18 cellular contexts compared by ENCODE assay signal in genomic region chr13:109275390-109275789, GRCh38.
DNase-seq lines count a peak whose midpoint lies in the region; ATAC-seq and TF ChIP-seq lines count a peak whose summit lies in the region.
"Had no signal": no experiment of that assay in that cellular context is flagged by ENCODE, and none has a peak within 500 bp of the region (broad histone marks: within the 10 kb centered on the region; RNA-seq: fewer than 3 reads in every experiment).

No MANE protein-coding gene starts in this region.

- peaks cover 0 to 10% of the 10 kb centered on the region in 2 donors for H3K4me1 ChIP-seq in right atrium auricular region
- H3K4me1 ChIP-seq in neural progenitor cell, result peaks cover 56% of the 10 kb centered on the region

- TF ChIP-seq CTCF in right atrium auricular region (IDR thresholded peaks at IDR 0.05) (no peak), VCaP (conservative IDR thresholded peaks at IDR 0.05) (no peak), neural progenitor cell (IDR thresholded peaks at IDR 0.05) (no peak)

- H3K4me1 Mint-ChIP-seq in neural progenitor cell, result peaks cover 26% of the 10 kb centered on the region
- H3K4me1 Mint-ChIP-seq: CD4-positive, alpha-beta memory T cell; T-cell had no signal

- DNase-seq in right atrium auricular region (ENCODE audit: low spot score) (no peak), left ventricle myocardium superior (no peak), neural progenitor cell (ENCODE audit: low spot score) (peak; percentile 32), NCI-H82 (lab: John Stamatoyannopoulos, UW) (no peak), COR-L47 (lab: John Stamatoyannopoulos, UW) (no peak), NCI-H1436 (lab: John Stamatoyannopoulos, UW) (no peak)
- DNase-seq: CD4-positive, alpha-beta memory T cell; DMS79; HCEC 1CT; KG1; NCI-H1048; PC-3; T-cell had no signal

- no peak overlapping the region for H3K4me3 Mint-ChIP-seq in neural progenitor cell
- H3K4me3 Mint-ChIP-seq: CD4-positive, alpha-beta memory T cell; T-cell had no signal

- H3K27me3 ChIP-seq in right atrium auricular region (no peaks in the 10 kb centered on the region), neural progenitor cell (no peaks in the 10 kb centered on the region)

- H4K20me1 ChIP-seq in neural progenitor cell (ENCODE audit: low read depth), result no peaks in the 10 kb centered on the region

- H3K36me3 Mint-ChIP-seq in neural progenitor cell, result no peaks in the 10 kb centered on the region
- H3K36me3 Mint-ChIP-seq: CD4-positive, alpha-beta memory T cell; T-cell had no signal

- no peaks in the 10 kb centered on the region for H3K79me2 ChIP-seq in neural progenitor cell (ENCODE audit: low read depth)

- peaks cover 52% of the 10 kb centered on the region for H3F3A ChIP-seq in neural progenitor cell (ENCODE audit: low read depth)

- intact Hi-C loops in left ventricle myocardium superior (cut with micrococcal nuclease), result no loop called here

- no peak for ATAC-seq in left ventricle myocardium superior
- ATAC-seq in SK-N-SH treated with all-trans-retinoic acid at 6 μM for 48 hours, result no peak
- ATAC-seq: GM12878, T-cell had no signal

- H3K9me3 ChIP-seq in right atrium auricular region, result no peaks in the 10 kb centered on the region
- no peaks in the 10 kb centered on the region for H3K9me3 ChIP-seq in neural progenitor cell (ENCODE audit: low read depth)

- no peaks in the 10 kb centered on the region for H3K9me3 Mint-ChIP-seq in neural progenitor cell
- H3K9me3 Mint-ChIP-seq: CD4-positive, alpha-beta memory T cell had no signal

- no peak overlapping the region for H3K9ac ChIP-seq in neural progenitor cell

- H3K27me3 Mint-ChIP-seq in neural progenitor cell (ENCODE audit: insufficient read depth, low read depth), result peaks cover 3% of the 10 kb centered on the region
- H3K27me3 Mint-ChIP-seq: CD4-positive, alpha-beta memory T cell had no signal

- H3K27ac ChIP-seq in right atrium auricular region, result peak overlapping the region; percentile 51 to 87
- peak overlapping the region; percentile 19; the same call in 1 of the 2 replicates for H3K27ac ChIP-seq in VCaP
- H3K27ac ChIP-seq in neural progenitor cell, result peak overlapping the region; percentile 93
- H3K27ac ChIP-seq: 22Rv1, SK-N-MC had no signal

- H3K4me3 ChIP-seq in right atrium auricular region, result no peak overlapping the region
- H3K4me3 ChIP-seq in neural progenitor cell, result no peak overlapping the region
- H3K4me3 ChIP-seq: GM12878, SK-N-MC had no signal

- no peaks in the 10 kb centered on the region for H3K36me3 ChIP-seq in right atrium auricular region
- H3K36me3 ChIP-seq in neural progenitor cell, result no peaks in the 10 kb centered on the region

- no peak overlapping the region for H3K27ac Mint-ChIP-seq in neural progenitor cell
- H3K27ac Mint-ChIP-seq: CD4-positive, alpha-beta memory T cell; T-cell had no signal

- H2AFZ ChIP-seq in neural progenitor cell (replicated peaks), result no peak overlapping the region

- H3K4me2 ChIP-seq in neural progenitor cell, result peak overlapping the region; percentile 35

TF ChIP-seq in SK-N-SH treated with all-trans-retinoic acid at 6 μM for 48 hours, 23 proteins besides CTCF, POLR2A, EP300 and RAD21:
- TF ChIP-seq ZNF565 (CRISPR knock-in tag; conservative IDR thresholded peaks at IDR 0.05; ENCODE audit: low read depth) (no peak), ARNTL (CRISPR knock-in tag; IDR thresholded peaks at IDR 0.05; ENCODE audit: borderline replicate concordance, low read depth) (no peak), ISL1 (CRISPR knock-in tag; IDR thresholded peaks at IDR 0.05) (no peak), ZNF70 (CRISPR knock-in tag; IDR thresholded peaks at IDR 0.05) (no peak), CSDC2 (CRISPR knock-in tag; IDR thresholded peaks at IDR 0.05) (no peak), ZFP3 (CRISPR knock-in tag; IDR thresholded peaks at IDR 0.05) (no peak), ESRRG (CRISPR knock-in tag; IDR thresholded peaks at IDR 0.05) (no peak), OSR1 (CRISPR knock-in tag; IDR thresholded peaks at IDR 0.05) (no peak), CREB5 (CRISPR knock-in tag; IDR thresholded peaks at IDR 0.05; ENCODE audit: low read depth) (no peak)
- TF ChIP-seq, protein P1, sequence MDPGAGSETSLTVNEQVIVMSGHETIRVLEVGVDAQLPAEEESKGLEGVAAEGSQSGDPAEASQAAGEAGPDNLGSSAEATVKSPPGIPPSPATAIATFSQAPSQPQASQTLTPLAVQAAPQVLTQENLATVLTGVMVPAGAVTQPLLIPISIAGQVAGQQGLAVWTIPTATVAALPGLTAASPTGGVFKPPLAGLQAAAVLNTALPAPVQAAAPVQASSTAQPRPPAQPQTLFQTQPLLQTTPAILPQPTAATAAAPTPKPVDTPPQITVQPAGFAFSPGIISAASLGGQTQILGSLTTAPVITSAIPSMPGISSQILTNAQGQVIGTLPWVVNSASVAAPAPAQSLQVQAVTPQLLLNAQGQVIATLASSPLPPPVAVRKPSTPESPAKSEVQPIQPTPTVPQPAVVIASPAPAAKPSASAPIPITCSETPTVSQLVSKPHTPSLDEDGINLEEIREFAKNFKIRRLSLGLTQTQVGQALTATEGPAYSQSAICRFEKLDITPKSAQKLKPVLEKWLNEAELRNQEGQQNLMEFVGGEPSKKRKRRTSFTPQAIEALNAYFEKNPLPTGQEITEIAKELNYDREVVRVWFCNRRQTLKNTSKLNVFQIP (CRISPR knock-in tag; IDR thresholded peaks at IDR 0.05; ENCODE audit: borderline replicate concordance, low read depth), result no peak
- TF ChIP-seq, protein P2, sequence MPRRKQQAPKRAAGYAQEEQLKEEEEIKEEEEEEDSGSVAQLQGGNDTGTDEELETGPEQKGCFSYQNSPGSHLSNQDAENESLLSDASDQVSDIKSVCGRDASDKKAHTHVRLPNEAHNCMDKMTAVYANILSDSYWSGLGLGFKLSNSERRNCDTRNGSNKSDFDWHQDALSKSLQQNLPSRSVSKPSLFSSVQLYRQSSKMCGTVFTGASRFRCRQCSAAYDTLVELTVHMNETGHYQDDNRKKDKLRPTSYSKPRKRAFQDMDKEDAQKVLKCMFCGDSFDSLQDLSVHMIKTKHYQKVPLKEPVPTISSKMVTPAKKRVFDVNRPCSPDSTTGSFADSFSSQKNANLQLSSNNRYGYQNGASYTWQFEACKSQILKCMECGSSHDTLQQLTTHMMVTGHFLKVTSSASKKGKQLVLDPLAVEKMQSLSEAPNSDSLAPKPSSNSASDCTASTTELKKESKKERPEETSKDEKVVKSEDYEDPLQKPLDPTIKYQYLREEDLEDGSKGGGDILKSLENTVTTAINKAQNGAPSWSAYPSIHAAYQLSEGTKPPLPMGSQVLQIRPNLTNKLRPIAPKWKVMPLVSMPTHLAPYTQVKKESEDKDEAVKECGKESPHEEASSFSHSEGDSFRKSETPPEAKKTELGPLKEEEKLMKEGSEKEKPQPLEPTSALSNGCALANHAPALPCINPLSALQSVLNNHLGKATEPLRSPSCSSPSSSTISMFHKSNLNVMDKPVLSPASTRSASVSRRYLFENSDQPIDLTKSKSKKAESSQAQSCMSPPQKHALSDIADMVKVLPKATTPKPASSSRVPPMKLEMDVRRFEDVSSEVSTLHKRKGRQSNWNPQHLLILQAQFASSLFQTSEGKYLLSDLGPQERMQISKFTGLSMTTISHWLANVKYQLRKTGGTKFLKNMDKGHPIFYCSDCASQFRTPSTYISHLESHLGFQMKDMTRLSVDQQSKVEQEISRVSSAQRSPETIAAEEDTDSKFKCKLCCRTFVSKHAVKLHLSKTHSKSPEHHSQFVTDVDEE (CRISPR knock-in tag; IDR thresholded peaks at IDR 0.05), result no peak
- TF ChIP-seq, protein P3, sequence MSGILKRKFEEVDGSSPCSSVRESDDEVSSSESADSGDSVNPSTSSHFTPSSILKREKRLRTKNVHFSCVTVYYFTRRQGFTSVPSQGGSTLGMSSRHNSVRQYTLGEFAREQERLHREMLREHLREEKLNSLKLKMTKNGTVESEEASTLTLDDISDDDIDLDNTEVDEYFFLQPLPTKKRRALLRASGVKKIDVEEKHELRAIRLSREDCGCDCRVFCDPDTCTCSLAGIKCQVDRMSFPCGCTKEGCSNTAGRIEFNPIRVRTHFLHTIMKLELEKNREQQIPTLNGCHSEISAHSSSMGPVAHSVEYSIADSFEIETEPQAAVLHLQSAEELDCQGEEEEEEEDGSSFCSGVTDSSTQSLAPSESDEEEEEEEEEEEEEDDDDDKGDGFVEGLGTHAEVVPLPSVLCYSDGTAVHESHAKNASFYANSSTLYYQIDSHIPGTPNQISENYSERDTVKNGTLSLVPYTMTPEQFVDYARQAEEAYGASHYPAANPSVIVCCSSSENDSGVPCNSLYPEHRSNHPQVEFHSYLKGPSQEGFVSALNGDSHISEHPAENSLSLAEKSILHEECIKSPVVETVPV (CRISPR knock-in tag; IDR thresholded peaks at IDR 0.05), result no peak

Comparison
In these comparisons a context has a peak if more than half of its experiments do, and no peak if none do; other contexts are left out.
1. H3K27ac ChIP-seq: peak in every context shown above with its lines; median percentile 93 in neural progenitor cell; 69 in right atrium auricular region; 19 in VCaP.